Comparison of ENCODE assay signal across 1 cellular context in the genomic region with DNA sequence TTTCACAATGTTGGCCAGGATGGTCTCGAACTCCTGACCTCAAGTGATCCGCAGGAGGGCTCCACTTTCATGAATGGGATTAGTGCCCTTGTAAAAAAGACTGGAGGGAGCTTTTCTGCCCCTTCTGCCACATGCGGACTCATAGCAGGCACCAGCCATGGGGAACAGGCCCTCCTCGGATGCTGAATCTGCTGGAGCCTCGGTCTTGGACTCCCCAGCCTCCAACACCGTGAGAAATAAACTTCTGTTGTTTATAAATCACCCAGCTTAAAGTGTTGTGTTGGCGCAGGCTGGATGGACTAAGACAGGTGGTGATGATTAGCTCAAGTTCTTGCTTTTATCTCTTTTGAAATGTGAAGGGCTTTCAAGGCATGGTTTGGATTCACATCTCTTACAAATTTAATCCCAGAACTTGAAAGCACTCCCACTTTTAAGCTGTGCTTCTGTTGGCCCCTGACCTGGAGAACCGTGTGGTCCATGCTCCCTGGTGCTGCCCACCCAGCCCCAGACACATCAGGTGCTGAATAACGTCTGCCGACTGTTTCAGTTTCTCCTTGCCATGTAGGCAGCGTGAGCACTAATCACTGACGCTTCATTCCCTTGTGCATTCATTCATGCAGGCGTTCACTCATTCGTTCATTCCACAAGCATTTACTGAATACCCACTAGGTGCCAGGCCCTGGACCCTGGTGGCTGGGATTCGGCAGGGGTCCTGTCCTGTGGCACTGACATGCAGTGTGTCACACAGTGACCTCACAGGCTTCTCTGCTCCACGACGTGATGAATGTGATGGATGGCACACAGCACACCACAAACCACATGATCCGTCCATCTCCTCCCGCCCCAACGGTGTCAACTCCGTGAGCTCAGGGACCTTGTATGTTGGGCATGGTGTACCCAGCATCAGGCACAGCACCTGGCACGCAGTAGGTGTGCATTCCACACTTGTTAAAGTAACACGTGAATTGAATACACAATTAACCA.
TF ChIP-seq lines count a peak whose summit lies in the region.

No MANE protein-coding gene starts in this region.

TF ChIP-seq in WTC11, 78 proteins besides CTCF, POLR2A, EP300 and RAD21 (continued from another document):
- TF ChIP-seq, protein P1, sequence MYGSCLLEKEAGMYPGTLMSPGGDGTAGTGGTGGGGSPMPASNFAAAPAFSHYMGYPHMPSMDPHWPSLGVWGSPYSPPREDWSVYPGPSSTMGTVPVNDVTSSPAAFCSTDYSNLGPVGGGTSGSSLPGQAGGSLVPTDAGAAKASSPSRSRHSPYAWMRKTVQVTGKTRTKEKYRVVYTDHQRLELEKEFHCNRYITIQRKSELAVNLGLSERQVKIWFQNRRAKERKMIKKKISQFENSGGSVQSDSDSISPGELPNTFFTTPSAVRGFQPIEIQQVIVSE (CRISPR knock-in tag; IDR thresholded peaks at IDR 0.05; ENCODE audit: borderline replicate concordance) = no peak
- TF ChIP-seq, protein P2, sequence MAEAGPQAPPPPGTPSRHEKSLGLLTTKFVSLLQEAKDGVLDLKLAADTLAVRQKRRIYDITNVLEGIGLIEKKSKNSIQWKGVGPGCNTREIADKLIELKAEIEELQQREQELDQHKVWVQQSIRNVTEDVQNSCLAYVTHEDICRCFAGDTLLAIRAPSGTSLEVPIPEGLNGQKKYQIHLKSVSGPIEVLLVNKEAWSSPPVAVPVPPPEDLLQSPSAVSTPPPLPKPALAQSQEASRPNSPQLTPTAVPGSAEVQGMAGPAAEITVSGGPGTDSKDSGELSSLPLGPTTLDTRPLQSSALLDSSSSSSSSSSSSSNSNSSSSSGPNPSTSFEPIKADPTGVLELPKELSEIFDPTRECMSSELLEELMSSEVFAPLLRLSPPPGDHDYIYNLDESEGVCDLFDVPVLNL (CRISPR knock-in tag; IDR thresholded peaks at IDR 0.05; ENCODE audit: borderline replicate concordance, low read depth) = no peak
- TF ChIP-seq SP1 (CRISPR knock-in tag; conservative IDR thresholded peaks at IDR 0.05) (no peak), TEAD1 (CRISPR knock-in tag; IDR thresholded peaks at IDR 0.05) (no peak), ATF1 (CRISPR knock-in tag; IDR thresholded peaks at IDR 0.05) (no peak), PRRX2 (CRISPR knock-in tag; IDR thresholded peaks at IDR 0.05) (no peak), EMX1 (CRISPR knock-in tag; IDR thresholded peaks at IDR 0.05) (no peak)
- TF ChIP-seq, protein P3, sequence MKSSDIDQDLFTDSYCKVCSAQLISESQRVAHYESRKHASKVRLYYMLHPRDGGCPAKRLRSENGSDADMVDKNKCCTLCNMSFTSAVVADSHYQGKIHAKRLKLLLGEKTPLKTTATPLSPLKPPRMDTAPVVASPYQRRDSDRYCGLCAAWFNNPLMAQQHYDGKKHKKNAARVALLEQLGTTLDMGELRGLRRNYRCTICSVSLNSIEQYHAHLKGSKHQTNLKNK (CRISPR knock-in tag; IDR thresholded peaks at IDR 0.05) = no peak
- TF ChIP-seq, protein P4, sequence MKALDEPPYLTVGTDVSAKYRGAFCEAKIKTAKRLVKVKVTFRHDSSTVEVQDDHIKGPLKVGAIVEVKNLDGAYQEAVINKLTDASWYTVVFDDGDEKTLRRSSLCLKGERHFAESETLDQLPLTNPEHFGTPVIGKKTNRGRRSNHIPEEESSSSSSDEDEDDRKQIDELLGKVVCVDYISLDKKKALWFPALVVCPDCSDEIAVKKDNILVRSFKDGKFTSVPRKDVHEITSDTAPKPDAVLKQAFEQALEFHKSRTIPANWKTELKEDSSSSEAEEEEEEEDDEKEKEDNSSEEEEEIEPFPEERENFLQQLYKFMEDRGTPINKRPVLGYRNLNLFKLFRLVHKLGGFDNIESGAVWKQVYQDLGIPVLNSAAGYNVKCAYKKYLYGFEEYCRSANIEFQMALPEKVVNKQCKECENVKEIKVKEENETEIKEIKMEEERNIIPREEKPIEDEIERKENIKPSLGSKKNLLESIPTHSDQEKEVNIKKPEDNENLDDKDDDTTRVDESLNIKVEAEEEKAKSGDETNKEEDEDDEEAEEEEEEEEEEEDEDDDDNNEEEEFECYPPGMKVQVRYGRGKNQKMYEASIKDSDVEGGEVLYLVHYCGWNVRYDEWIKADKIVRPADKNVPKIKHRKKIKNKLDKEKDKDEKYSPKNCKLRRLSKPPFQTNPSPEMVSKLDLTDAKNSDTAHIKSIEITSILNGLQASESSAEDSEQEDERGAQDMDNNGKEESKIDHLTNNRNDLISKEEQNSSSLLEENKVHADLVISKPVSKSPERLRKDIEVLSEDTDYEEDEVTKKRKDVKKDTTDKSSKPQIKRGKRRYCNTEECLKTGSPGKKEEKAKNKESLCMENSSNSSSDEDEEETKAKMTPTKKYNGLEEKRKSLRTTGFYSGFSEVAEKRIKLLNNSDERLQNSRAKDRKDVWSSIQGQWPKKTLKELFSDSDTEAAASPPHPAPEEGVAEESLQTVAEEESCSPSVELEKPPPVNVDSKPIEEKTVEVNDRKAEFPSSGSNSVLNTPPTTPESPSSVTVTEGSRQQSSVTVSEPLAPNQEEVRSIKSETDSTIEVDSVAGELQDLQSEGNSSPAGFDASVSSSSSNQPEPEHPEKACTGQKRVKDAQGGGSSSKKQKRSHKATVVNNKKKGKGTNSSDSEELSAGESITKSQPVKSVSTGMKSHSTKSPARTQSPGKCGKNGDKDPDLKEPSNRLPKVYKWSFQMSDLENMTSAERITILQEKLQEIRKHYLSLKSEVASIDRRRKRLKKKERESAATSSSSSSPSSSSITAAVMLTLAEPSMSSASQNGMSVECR (CRISPR knock-in tag; IDR thresholded peaks at IDR 0.05; ENCODE audit: borderline replicate concordance) = no peak
- TF ChIP-seq, protein P5, sequence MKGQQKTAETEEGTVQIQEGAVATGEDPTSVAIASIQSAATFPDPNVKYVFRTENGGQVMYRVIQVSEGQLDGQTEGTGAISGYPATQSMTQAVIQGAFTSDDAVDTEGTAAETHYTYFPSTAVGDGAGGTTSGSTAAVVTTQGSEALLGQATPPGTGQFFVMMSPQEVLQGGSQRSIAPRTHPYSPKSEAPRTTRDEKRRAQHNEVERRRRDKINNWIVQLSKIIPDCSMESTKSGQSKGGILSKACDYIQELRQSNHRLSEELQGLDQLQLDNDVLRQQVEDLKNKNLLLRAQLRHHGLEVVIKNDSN (CRISPR knock-in tag; IDR thresholded peaks at IDR 0.05) = no peak
